In genomic region chr11:88194990-88195389, GRCh38 we compare ENCODE assay signal across 1 cellular context.
A peak's percentile ranks its signal among the peaks of the same experiment; 100 is the strongest.
TF ChIP-seq lines count a peak whose summit lies in the region.

No MANE protein-coding gene starts in this region.

TF ChIP-seq in GM12878, 131 proteins besides CTCF, POLR2A, EP300 and RAD21 (continued from another document and continues in another):
- TF ChIP-seq PRDM15 (CRISPR knock-in tag; IDR thresholded peaks at IDR 0.05) (no peak), TCF12 (IDR thresholded peaks at IDR 0.05; ENCODE audit: low read depth, low read length) (0 out of 2 replicates have a peak, but pooled peaks have one; percentile 74), ZNF24 (IDR thresholded peaks at IDR 0.05) (no peak), RUNX3 (IDR thresholded peaks at IDR 0.05; ENCODE audit: low read length) (peak; percentile 99), NBN (IDR thresholded peaks at IDR 0.05) (no peak), PKNOX1 (IDR thresholded peaks at IDR 0.05) (no peak), SMARCA5 (IDR thresholded peaks at IDR 0.05) (no peak), YBX1 (IDR thresholded peaks at IDR 0.05) (no peak), PAX8 (IDR thresholded peaks at IDR 0.05) (no peak), SMAD1 (IDR thresholded peaks at IDR 0.05; ENCODE audit: low read depth, partially characterized antibody) (no peak), HDGF (IDR thresholded peaks at IDR 0.05) (no peak), NKRF (conservative IDR thresholded peaks at IDR 0.05) (no peak), MTA3 (IDR thresholded peaks at IDR 0.05; ENCODE audit: borderline replicate concordance, low read length) (peak; percentile 73; the same call in 1 of the 2 replicates), ASH2L (IDR thresholded peaks at IDR 0.05; ENCODE audit: borderline replicate concordance, low read depth) (no peak), USF1 (IDR thresholded peaks at IDR 0.05; ENCODE audit: borderline replicate concordance, extremely low read length, insufficient read depth, low read depth, low read length) (no peak), MLLT1 (IDR thresholded peaks at IDR 0.05) (0 out of 2 replicates have a peak, but pooled peaks have one; percentile 32), RBBP5 (conservative IDR thresholded peaks at IDR 0.05) (no peak), ZNF207 (IDR thresholded peaks at IDR 0.05; ENCODE audit: borderline replicate concordance) (no peak), YY1 (IDR thresholded peaks at IDR 0.05; ENCODE audit: low read depth, low read length) (no peak), BACH1 (IDR thresholded peaks at IDR 0.05; ENCODE audit: borderline replicate concordance) (no peak), MTA2 (IDR thresholded peaks at IDR 0.05; ENCODE audit: low read depth) (peak; percentile 71), SPI1 (IDR thresholded peaks at IDR 0.05; ENCODE audit: borderline replicate concordance, insufficient read depth, low read depth, low read length) (peak; percentile 57; the same call in 1 of the 2 replicates), KDM1A (IDR thresholded peaks at IDR 0.05; ENCODE audit: borderline replicate concordance) (no peak), HDAC2 (IDR thresholded peaks at IDR 0.05) (no peak), CUX1 (IDR thresholded peaks at IDR 0.05; ENCODE audit: insufficient replicate concordance, low read depth, low read length) (no peak), E2F4 (IDR thresholded peaks at IDR 0.05; ENCODE audit: low read depth, low read length) (no peak), MYB (IDR thresholded peaks at IDR 0.05; ENCODE audit: borderline replicate concordance, low read depth, low read length) (no peak), FOS (IDR thresholded peaks at IDR 0.05; ENCODE audit: borderline replicate concordance, extremely low read depth, insufficient read length) (no peak), ATF7 (IDR thresholded peaks at IDR 0.05; ENCODE audit: low read depth) (peak; percentile 56; the same call in 1 of the 2 replicates), ZNF217 (IDR thresholded peaks at IDR 0.05) (no peak), CEBPB (IDR thresholded peaks at IDR 0.05; ENCODE audit: borderline replicate concordance in 1 of 2, low read depth in 2 of 2, low read length in 2 of 2) (no peak; a peak in 1 of 4 replicates), NFXL1 (IDR thresholded peaks at IDR 0.05; ENCODE audit: borderline replicate concordance) (no peak), RCOR1 (conservative IDR thresholded peaks at IDR 0.05; ENCODE audit: low read depth, low read length) (no peak), STAT3 (IDR thresholded peaks at IDR 0.05; ENCODE audit: low read depth, low read length) (0 out of 2 replicates have a peak, but pooled peaks have one; percentile 18), IRF5 (IDR thresholded peaks at IDR 0.05; ENCODE audit: borderline replicate concordance) (no peak), ZBED1 (IDR thresholded peaks at IDR 0.05; ENCODE audit: borderline replicate concordance) (peak; percentile 54; the same call in 1 of the 2 replicates), HCFC1 (IDR thresholded peaks at IDR 0.05; ENCODE audit: low read length) (no peak), FOXK2 (IDR thresholded peaks at IDR 0.05) (no peak), RELA (IDR thresholded peaks at IDR 0.05; ENCODE audit: borderline replicate concordance, partially characterized antibody) (no peak), KLF5 (IDR thresholded peaks at IDR 0.05; ENCODE audit: partially characterized antibody) (no peak), RFX5 (IDR thresholded peaks at IDR 0.05; ENCODE audit: low read depth, low read length) (no peak), ZZZ3 (IDR thresholded peaks at IDR 0.05; ENCODE audit: control insufficient read depth, insufficient read length, low read depth) (no peak), WRNIP1 (IDR thresholded peaks at IDR 0.05; ENCODE audit: borderline replicate concordance, low read depth, low read length) (no peak), ZBTB11 (CRISPR knock-in tag; IDR thresholded peaks at IDR 0.05) (no peak)
